26 cellular contexts compared by ENCODE assay signal in the genomic region with DNA sequence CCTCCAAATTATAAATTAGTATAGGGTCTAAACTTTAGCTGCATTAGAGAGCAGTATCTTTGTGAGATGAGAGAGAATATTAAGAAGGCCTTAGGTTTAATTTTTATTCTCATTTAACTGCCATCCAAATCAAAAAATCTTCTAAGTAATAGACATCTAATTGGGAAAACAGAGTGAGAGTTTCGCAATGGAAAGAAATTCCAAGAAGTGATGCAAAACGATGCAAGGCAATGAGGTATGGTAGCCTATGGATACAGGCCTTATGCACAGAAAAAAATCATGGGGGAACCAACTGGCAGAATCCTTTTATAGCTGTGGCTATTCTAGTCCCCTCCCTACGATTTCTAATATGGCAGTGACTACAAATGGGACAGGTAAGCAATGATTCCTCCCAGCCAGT.
"Had no signal": no experiment of that assay in that cellular context is flagged by ENCODE, and none has a peak within 500 bp of the region (broad histone marks: within the 10 kb centered on the region; RNA-seq: fewer than 3 reads in every experiment).

No MANE protein-coding gene starts in this region.

- FAIRE-seq: colon, islet of Langerhans had no signal

- H3K36me3 Mint-ChIP-seq: activated naive CD8-positive, alpha-beta T cell treated with anti-CD3 and anti-CD28 coated beads for 36 hours had no signal

- H3K27ac Mint-ChIP-seq: activated CD4-positive, alpha-beta T cell treated with anti-CD3 and anti-CD28 coated beads for 36 hours; activated naive CD4-positive, alpha-beta T cell treated with anti-CD3 and anti-CD28 coated beads for 36 hours; activated naive CD8-positive, alpha-beta T cell treated with anti-CD3 and anti-CD28 coated beads for 36 hours; activated T-helper 1 cell treated with anti-CD3 and anti-CD28 coated beads, Interleukin-12 subunit alpha, Interleukin-12 subunit beta, Interleukin-2, Interleukin-4 antibody, amounts not matched to agents 30 ng/mL and 10 ng/mL and 1 ng/mL, durations not matched to agents 14 hours and 24 hours and 36 hours; nephron had no signal

- ATAC-seq: activated CD4-positive, alpha-beta T cell treated with anti-CD3 and anti-CD28 coated beads for 36 hours had no signal

- H3K9me3 ChIP-seq: esophagus squamous epithelium, left ventricle myocardium inferior, testis, transverse colon had no signal

- H3K4me1 ChIP-seq: esophagus squamous epithelium, testis had no signal

- H3K4me3 ChIP-seq: esophagus squamous epithelium, left ventricle myocardium inferior, lung, testis, transverse colon had no signal

- H3K4me1 Mint-ChIP-seq: activated CD4-positive, alpha-beta T cell treated with anti-CD3 and anti-CD28 coated beads for 36 hours; activated naive CD8-positive, alpha-beta T cell treated with anti-CD3 and anti-CD28 coated beads for 36 hours; central memory CD8-positive, alpha-beta T cell had no signal

- H3K27me3 ChIP-seq: brain microvascular endothelial cell, esophagus squamous epithelium, testis, transverse colon had no signal

- H3K4me3 Mint-ChIP-seq: activated CD4-positive, alpha-beta T cell treated with anti-CD3 and anti-CD28 coated beads for 36 hours; activated naive CD4-positive, alpha-beta T cell treated with anti-CD3 and anti-CD28 coated beads for 36 hours; activated naive CD8-positive, alpha-beta T cell treated with anti-CD3 and anti-CD28 coated beads for 36 hours; activated T-helper 1 cell treated with anti-CD3 and anti-CD28 coated beads, Interleukin-12 subunit alpha, Interleukin-12 subunit beta, Interleukin-2, Interleukin-4 antibody, amounts not matched to agents 30 ng/mL and 10 ng/mL and 1 ng/mL, durations not matched to agents 14 hours and 24 hours and 36 hours; central memory CD8-positive, alpha-beta T cell; nephron had no signal

- DNase-seq: activated CD4-positive, alpha-beta T cell treated with anti-CD3 and anti-CD28 coated beads for 36 hours; activated CD4-positive, alpha-beta T cell treated with anti-CD3 and anti-CD28 coated beads, Interleukin-2, amount 50 U/mL, for 4 hours; activated CD4-positive, CD25-positive, alpha-beta regulatory T cell; activated CD8-positive, alpha-beta memory T cell treated with anti-CD3 and anti-CD28 coated beads for 24 hours; activated effector memory CD4-positive, alpha-beta T cell treated with anti-CD3 and anti-CD28 coated beads, Interleukin-2, amount 50 U/mL, for 16 hours; activated naive CD4-positive, alpha-beta T cell treated with anti-CD3 and anti-CD28 coated beads for 36 hours; activated naive CD8-positive, alpha-beta T cell treated with anti-CD3 and anti-CD28 coated beads for 36 hours; amniotic stem cell; brain microvascular endothelial cell; dermis blood vessel endothelial cell; effector CD4-positive, alpha-beta T cell; esophagus squamous epithelium; foreskin melanocyte; left ventricle myocardium inferior; posterior cingulate gyrus; stimulated activated CD4-positive, alpha-beta T cell treated with anti-CD3 and anti-CD28 coated beads, Interleukin-2, amount 100 ng/mL, for 48 hours; stimulated activated naive CD4-positive, alpha-beta T cell treated with Interleukin-2 at 50 U/mL for 16 hours; T-helper 2 cell; testis; transverse colon had no signal

- H3K9me3 Mint-ChIP-seq: activated naive CD4-positive, alpha-beta T cell treated with anti-CD3 and anti-CD28 coated beads for 36 hours; activated naive CD8-positive, alpha-beta T cell treated with anti-CD3 and anti-CD28 coated beads for 36 hours; activated T-helper 1 cell treated with anti-CD3 and anti-CD28 coated beads, Interleukin-12 subunit alpha, Interleukin-12 subunit beta, Interleukin-2, Interleukin-4 antibody, amounts not matched to agents 30 ng/mL and 10 ng/mL and 1 ng/mL, durations not matched to agents 14 hours and 24 hours and 36 hours; central memory CD8-positive, alpha-beta T cell; nephron had no signal

- H3K27ac ChIP-seq: brain microvascular endothelial cell, esophagus squamous epithelium, left ventricle myocardium inferior, testis, transverse colon had no signal

- H3K36me3 ChIP-seq: brain microvascular endothelial cell, esophagus squamous epithelium, left ventricle myocardium inferior, transverse colon had no signal

- H3K27me3 Mint-ChIP-seq: activated CD4-positive, alpha-beta T cell treated with anti-CD3 and anti-CD28 coated beads for 36 hours; activated naive CD8-positive, alpha-beta T cell treated with anti-CD3 and anti-CD28 coated beads for 36 hours; central memory CD8-positive, alpha-beta T cell had no signal
